ENCODE assay signal across 14 cellular contexts in genomic region chr1:112251766-112252506, GRCh38.
DNase-seq lines count a peak whose midpoint lies in the region; ATAC-seq, FAIRE-seq and TF ChIP-seq lines count a peak whose summit lies in the region.
"Had no signal": no experiment of that assay in that cellular context is flagged by ENCODE, and none has a peak within 500 bp of the region (broad histone marks: within the 10 kb centered on the region; RNA-seq: fewer than 3 reads in every experiment).

No MANE protein-coding gene starts in this region.

- TF ChIP-seq CTCF in HFFc6 (IDR thresholded peaks at IDR 0.05) (no peak), astrocyte (IDR thresholded peaks at IDR 0.05; ENCODE audit: insufficient read depth, low read depth, low read length) (no peak), glutamatergic neuron (IDR thresholded peaks at IDR 0.05; ENCODE audit: partially characterized antibody, unreplicated experiment) (no peak), dorsolateral prefrontal cortex (IDR thresholded peaks at IDR 0.05 in 54 of 56, conservative IDR thresholded peaks at IDR 0.05 in 2 of 56; ENCODE audit: low read depth in 1 of 56, partially characterized antibody in 56 of 56) (no peak)

- H3K9me3 Mint-ChIP-seq in HFFc6 (no peaks in the 10 kb centered on the region), astrocyte (ENCODE audit: unreplicated experiment) (peaks cover 5% of the 10 kb centered on the region), glutamatergic neuron (ENCODE audit: unreplicated experiment) (no peaks in the 10 kb centered on the region), T-cell (no peaks in the 10 kb centered on the region)
- H3K9me3 Mint-ChIP-seq: activated T-cell treated with anti-CD3 and anti-CD28 coated beads, Interleukin-2, amount 50 U/mL, for 4 hours; effector memory CD8-positive, alpha-beta T cell had no signal

- no peak for FAIRE-seq in astrocyte (lab: Jason Lieb, UNC)

- no peak overlapping the region for H2AFZ ChIP-seq in astrocyte (ENCODE audit: low read depth, low read length)

- H3K36me3 Mint-ChIP-seq in HFFc6 (ENCODE audit: low read depth) (no peaks in the 10 kb centered on the region), astrocyte (ENCODE audit: low read depth, unreplicated experiment) (no peaks in the 10 kb centered on the region), glutamatergic neuron (ENCODE audit: unreplicated experiment) (no peaks in the 10 kb centered on the region), T-cell (no peaks in the 10 kb centered on the region)

- no peak overlapping the region for H3K4me2 ChIP-seq in astrocyte (ENCODE audit: low read length)

- H3K27ac Mint-ChIP-seq in HFFc6 (no peak overlapping the region), astrocyte (ENCODE audit: unreplicated experiment) (peak overlapping the region; percentile 42), glutamatergic neuron (ENCODE audit: unreplicated experiment) (peak overlapping the region; percentile 52), T-cell (no peak overlapping the region)
- H3K27ac Mint-ChIP-seq: effector memory CD8-positive, alpha-beta T cell had no signal

- H3K27me3 ChIP-seq in astrocyte (ENCODE audit: insufficient read depth, low read length) = peaks cover 3% of the 10 kb centered on the region
- H3K27me3 ChIP-seq in dorsolateral prefrontal cortex = peaks cover 0 to 2% (median 0%) of the 10 kb centered on the region in 45 donors
- H3K27me3 ChIP-seq: transverse colon had no signal

- CTCF ChIA-PET in T-cell (lab: Charles Lee) = no interaction called here

- intact Hi-C loops in dorsolateral prefrontal cortex (cut with DNase I) = no loop called here

- DNase-seq in 8988T = peak; percentile 58
- DNase-seq in HFFc6 = peak; percentile 49
- DNase-seq in astrocyte (ENCODE audit: low read depth) = peak; percentile 8
- DNase-seq in glutamatergic neuron = no peak
- DNase-seq in NCI-H1930 (lab: John Stamatoyannopoulos, UW) = no peak
- no peak for DNase-seq in dorsolateral prefrontal cortex
- no peak for DNase-seq in T-cell
- DNase-seq: activated CD4-positive, CD25-positive, alpha-beta regulatory T cell; activated T-cell treated with anti-CD3 and anti-CD28 coated beads, Interleukin-2, amount 50 U/mL, for 4 hours; effector memory CD8-positive, alpha-beta T cell; NCI-H1105; NCI-H526; transverse colon had no signal

- no peaks in the 10 kb centered on the region for H4K20me1 ChIP-seq in astrocyte (ENCODE audit: insufficient read depth, low read length)

- no peak overlapping the region for H3K9ac ChIP-seq in astrocyte (ENCODE audit: low read length)

- H3K79me2 ChIP-seq in astrocyte (ENCODE audit: insufficient read depth, low read length) = no peaks in the 10 kb centered on the region

- no peaks in the 10 kb centered on the region for H3K9me3 ChIP-seq in astrocyte (ENCODE audit: insufficient read depth, low read depth, low read length)
- H3K9me3 ChIP-seq: transverse colon had no signal

- H3K27me3 Mint-ChIP-seq in HFFc6 (ENCODE audit: insufficient read depth) (peaks cover 32% of the 10 kb centered on the region), astrocyte (ENCODE audit: low read depth, unreplicated experiment) (peaks cover 12% of the 10 kb centered on the region), glutamatergic neuron (ENCODE audit: unreplicated experiment) (peaks cover 5% of the 10 kb centered on the region), T-cell (peaks cover 18 to 33% of the 10 kb centered on the region in 2 donors)

- ATAC-seq in HG02798 (IDR thresholded peaks at IDR 0.05; ENCODE audit: poor library complexity, unreplicated experiment) (no peak), T-cell (replicated peaks in 1 of 4) (no peak)
- ATAC-seq: activated T-cell treated with anti-CD3 and anti-CD28 coated beads, Interleukin-2, amount 50 U/mL, for 4 hours; effector memory CD8-positive, alpha-beta T cell had no signal

- POLR2A ChIA-PET in T-cell (lab: Charles Lee) = no interaction called here

- H3K4me1 ChIP-seq in astrocyte (ENCODE audit: insufficient read depth, low read length) = no peaks in the 10 kb centered on the region
- H3K4me1 ChIP-seq: transverse colon had no signal

- no peaks in the 10 kb centered on the region for H3K36me3 ChIP-seq in astrocyte (ENCODE audit: insufficient read depth, low read length)
- H3K36me3 ChIP-seq: transverse colon had no signal

- H3K27ac ChIP-seq in astrocyte (ENCODE audit: low read depth, low read length) (no peak overlapping the region), dorsolateral prefrontal cortex (no peak overlapping the region)
- H3K27ac ChIP-seq: transverse colon had no signal

- peak overlapping the region; percentile 24; the same call in 1 of the 2 replicates for H3K4me3 Mint-ChIP-seq in HFFc6
- H3K4me3 Mint-ChIP-seq in astrocyte (ENCODE audit: unreplicated experiment) = peak overlapping the region; percentile 16
- no peak overlapping the region for H3K4me3 Mint-ChIP-seq in glutamatergic neuron (ENCODE audit: unreplicated experiment)
- no peak overlapping the region for H3K4me3 Mint-ChIP-seq in T-cell
- H3K4me3 Mint-ChIP-seq: activated T-cell treated with anti-CD3 and anti-CD28 coated beads, Interleukin-2, amount 50 U/mL, for 4 hours; effector memory CD8-positive, alpha-beta T cell had no signal

- H3K4me1 Mint-ChIP-seq in HFFc6 (ENCODE audit: low read depth) (peaks cover 16% of the 10 kb centered on the region), astrocyte (ENCODE audit: low read depth, unreplicated experiment) (peaks cover 9% of the 10 kb centered on the region), glutamatergic neuron (ENCODE audit: low read depth, unreplicated experiment) (no peaks in the 10 kb centered on the region), T-cell (no peaks in the 10 kb centered on the region)

- H3K4me3 ChIP-seq in astrocyte (ENCODE audit: insufficient read depth, low read depth, low read length) (no peak overlapping the region), dorsolateral prefrontal cortex (no peak overlapping the region)
- H3K4me3 ChIP-seq: transverse colon had no signal

Comparison
In these comparisons a context has a peak if more than half of its experiments do, and no peak if none do; other contexts are left out.
1. DNase-seq: peak in 8988T (single experiment), HFFc6 (single experiment) and astrocyte (single experiment); none in glutamatergic neuron (single experiment), NCI-H1930 (0 of 2), dorsolateral prefrontal cortex (0 of 10) and T-cell (0 of 34).
2. H3K27ac Mint-ChIP-seq: peak in astrocyte (single experiment) and glutamatergic neuron (single experiment); none in HFFc6 (single experiment) and T-cell (0 of 2).
3. H3K4me3 Mint-ChIP-seq: peak in HFFc6 (single experiment) and astrocyte (single experiment); none in glutamatergic neuron (single experiment) and T-cell (0 of 3).